Comparison of ENCODE assay signal across 21 cellular contexts in genomic region chr7:55484834-55485233, GRCh38.
DNase-seq lines count a peak whose midpoint lies in the region; FAIRE-seq and TF ChIP-seq lines count a peak whose summit lies in the region.
"Had no signal": no experiment of that assay in that cellular context is flagged by ENCODE, and none has a peak within 500 bp of the region (broad histone marks: within the 10 kb centered on the region; RNA-seq: fewer than 3 reads in every experiment).

No MANE protein-coding gene starts in this region.

- no peak overlapping the region for H3K4me3 Mint-ChIP-seq in T-helper 1 cell treated with Interleukin-12 subunit alpha and Interleukin-12 subunit beta and Interleukin-4 antibody, amounts not matched to agents 30 μg/mL and 1 μg/mL, for 36 hours
- H3K4me3 Mint-ChIP-seq in activated naive CD8-positive, alpha-beta T cell = no peak overlapping the region
- H3K4me3 Mint-ChIP-seq in activated naive CD8-positive, alpha-beta T cell treated with anti-CD3 and anti-CD28 coated beads for 36 hours = no peak overlapping the region
- H3K4me3 Mint-ChIP-seq in endothelial cell (ENCODE audit: unreplicated experiment) (peak overlapping the region; percentile 13), chondrocyte (ENCODE audit: unreplicated experiment) (no peak overlapping the region)
- H3K4me3 Mint-ChIP-seq: stimulated activated naive CD8-positive, alpha-beta T cell treated with anti-CD3 and anti-CD28 coated beads, Interleukin-15, amount 100 ng/mL, for 72 hours had no signal

- peaks cover 49% of the 10 kb centered on the region for H3K36me3 Mint-ChIP-seq in T-helper 1 cell treated with Interleukin-12 subunit alpha and Interleukin-12 subunit beta and Interleukin-4 antibody, amounts not matched to agents 30 μg/mL and 1 μg/mL, for 36 hours (ENCODE audit: low read depth)
- H3K36me3 Mint-ChIP-seq in activated naive CD8-positive, alpha-beta T cell = peaks cover 17% of the 10 kb centered on the region
- H3K36me3 Mint-ChIP-seq in activated naive CD8-positive, alpha-beta T cell treated with anti-CD3 and anti-CD28 coated beads for 36 hours = peaks cover 31% of the 10 kb centered on the region
- H3K36me3 Mint-ChIP-seq in endothelial cell (ENCODE audit: low read depth, unreplicated experiment) (peaks cover 11% of the 10 kb centered on the region), chondrocyte (ENCODE audit: low read depth) (peaks cover 28% of the 10 kb centered on the region)

- CTCF ChIA-PET in RWPE1 (lab: Yijun Ruan, JAX) = no interaction called here

- TF ChIP-seq CTCF in endothelial cell (IDR thresholded peaks at IDR 0.05; ENCODE audit: unreplicated experiment) (no peak), chondrocyte (IDR thresholded peaks at IDR 0.05) (no peak), RWPE1 (conservative IDR thresholded peaks at IDR 0.05; ENCODE audit: low read depth) (no peak)

- FAIRE-seq in urothelium cell line (lab: Jason Lieb, UNC) = no peak
- FAIRE-seq: colon, endometrium had no signal

- DNase-seq in T-helper 1 cell (no peak), endothelial cell (ENCODE audit: low spot score) (no peak), chondrocyte (ENCODE audit: low spot score) (no peak), urothelium cell line (ENCODE audit: low spot score) (no peak), RWPE1 (ENCODE audit: low spot score) (no peak)
- no peak for DNase-seq in activated naive CD8-positive, alpha-beta T cell treated with anti-CD3 and anti-CD28 coated beads for 36 hours
- DNase-seq: activated CD4-positive, alpha-beta T cell treated with anti-CD3 and anti-CD28 coated beads for 4 hours; Calu3; glutamatergic neuron; HCEC 1CT; kidney glomerular epithelial cell; mammary epithelial cell; NCI-H1436; NCI-H524 treated with DMSO at 0.1 percent for 48 hours; occipital lobe; stimulated activated naive CD8-positive, alpha-beta T cell treated with anti-CD3 and anti-CD28 coated beads, Interleukin-15, amount 100 ng/mL, for 72 hours; transverse colon had no signal

- POLR2A ChIA-PET in RWPE1 (lab: Yijun Ruan, JAX; ENCODE audit: low non-redundant PET) = no interaction called here

- H3K27ac Mint-ChIP-seq in T-helper 1 cell treated with Interleukin-12 subunit alpha and Interleukin-12 subunit beta and Interleukin-4 antibody, amounts not matched to agents 30 μg/mL and 1 μg/mL, for 36 hours = peak overlapping the region; percentile 89
- peak overlapping the region; percentile 9 for H3K27ac Mint-ChIP-seq in activated naive CD8-positive, alpha-beta T cell
- no peak overlapping the region for H3K27ac Mint-ChIP-seq in activated naive CD8-positive, alpha-beta T cell treated with anti-CD3 and anti-CD28 coated beads for 36 hours
- H3K27ac Mint-ChIP-seq in endothelial cell (ENCODE audit: unreplicated experiment) (no peak overlapping the region), chondrocyte (ENCODE audit: unreplicated experiment) (no peak overlapping the region)

- H3K4me1 Mint-ChIP-seq in T-helper 1 cell treated with Interleukin-12 subunit alpha and Interleukin-12 subunit beta and Interleukin-4 antibody, amounts not matched to agents 30 μg/mL and 1 μg/mL, for 36 hours (ENCODE audit: low read depth) = peaks cover 64% of the 10 kb centered on the region
- H3K4me1 Mint-ChIP-seq in activated naive CD8-positive, alpha-beta T cell (ENCODE audit: low read depth) = peaks cover 52% of the 10 kb centered on the region
- peaks cover 25% of the 10 kb centered on the region for H3K4me1 Mint-ChIP-seq in activated naive CD8-positive, alpha-beta T cell treated with anti-CD3 and anti-CD28 coated beads for 36 hours
- no peaks in the 10 kb centered on the region for H3K4me1 Mint-ChIP-seq in endothelial cell (ENCODE audit: unreplicated experiment)
- no peaks in the 10 kb centered on the region for H3K4me1 Mint-ChIP-seq in chondrocyte (ENCODE audit: low read depth)

- H3K27ac ChIP-seq in RWPE1 = no peak overlapping the region
- H3K27ac ChIP-seq: transverse colon had no signal

- no peaks in the 10 kb centered on the region for H3K27me3 Mint-ChIP-seq in T-helper 1 cell treated with Interleukin-12 subunit alpha and Interleukin-12 subunit beta and Interleukin-4 antibody, amounts not matched to agents 30 μg/mL and 1 μg/mL, for 36 hours (ENCODE audit: low read depth)
- H3K27me3 Mint-ChIP-seq in activated naive CD8-positive, alpha-beta T cell = no peaks in the 10 kb centered on the region
- H3K27me3 Mint-ChIP-seq in activated naive CD8-positive, alpha-beta T cell treated with anti-CD3 and anti-CD28 coated beads for 36 hours = no peaks in the 10 kb centered on the region
- H3K27me3 Mint-ChIP-seq in endothelial cell (ENCODE audit: unreplicated experiment) = peaks cover 2% of the 10 kb centered on the region
- H3K27me3 Mint-ChIP-seq in chondrocyte (ENCODE audit: low read depth) = no peaks in the 10 kb centered on the region
- H3K27me3 Mint-ChIP-seq: stimulated activated naive CD8-positive, alpha-beta T cell treated with anti-CD3 and anti-CD28 coated beads, Interleukin-15, amount 100 ng/mL, for 72 hours had no signal

- no peaks in the 10 kb centered on the region for H3K9me3 Mint-ChIP-seq in T-helper 1 cell treated with Interleukin-12 subunit alpha and Interleukin-12 subunit beta and Interleukin-4 antibody, amounts not matched to agents 30 μg/mL and 1 μg/mL, for 36 hours
- no peaks in the 10 kb centered on the region for H3K9me3 Mint-ChIP-seq in activated naive CD8-positive, alpha-beta T cell (ENCODE audit: low read depth)
- H3K9me3 Mint-ChIP-seq in activated naive CD8-positive, alpha-beta T cell treated with anti-CD3 and anti-CD28 coated beads for 36 hours = no peaks in the 10 kb centered on the region
- no peaks in the 10 kb centered on the region for H3K9me3 Mint-ChIP-seq in endothelial cell (ENCODE audit: unreplicated experiment)
- H3K9me3 Mint-ChIP-seq in chondrocyte (ENCODE audit: low read depth) = no peaks in the 10 kb centered on the region
- H3K9me3 Mint-ChIP-seq: stimulated activated naive CD8-positive, alpha-beta T cell treated with anti-CD3 and anti-CD28 coated beads, Interleukin-15, amount 100 ng/mL, for 72 hours had no signal

Comparison
In these comparisons a context has a peak if more than half of its experiments do, and no peak if none do; other contexts are left out.
1. H3K27ac Mint-ChIP-seq: peak in T-helper 1 cell treated with Interleukin-12 subunit alpha and Interleukin-12 subunit beta and Interleukin-4 antibody, amounts not matched to agents 30 μg/mL and 1 μg/mL, for 36 hours (single experiment) and activated naive CD8-positive, alpha-beta T cell (single experiment); none in activated naive CD8-positive, alpha-beta T cell treated with anti-CD3 and anti-CD28 coated beads for 36 hours (single experiment), endothelial cell (single experiment) and chondrocyte (single experiment).